In the genomic region with DNA sequence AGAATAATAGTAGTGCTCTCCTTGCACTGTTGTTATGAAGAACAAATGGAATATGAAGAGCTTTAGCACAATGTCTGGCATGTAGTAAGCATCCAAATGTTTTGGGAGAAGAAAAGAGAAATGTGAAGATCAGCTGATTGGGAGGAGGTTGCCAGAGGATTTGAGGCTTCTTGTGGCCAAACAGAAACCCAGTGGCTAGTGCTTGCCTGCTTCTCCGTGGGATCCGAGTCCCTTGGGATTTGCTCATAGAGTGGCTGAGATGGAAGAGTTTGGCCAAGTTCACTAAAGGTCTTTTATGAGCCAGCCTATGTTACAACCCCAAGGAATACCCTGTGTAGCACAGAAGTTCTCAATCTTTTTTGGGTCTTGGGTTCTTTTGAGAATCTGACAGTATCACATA, we compare ENCODE assay signal across 1 cellular context.
TF ChIP-seq lines count a peak whose summit lies in the region.

No MANE protein-coding gene starts in this region.

TF ChIP-seq in IMR-90, 13 proteins besides CTCF, POLR2A, EP300 and RAD21:
- TF ChIP-seq RCOR1 (IDR thresholded peaks at IDR 0.05; ENCODE audit: insufficient replicate concordance, low read length) (no peak), SMC3 (IDR thresholded peaks at IDR 0.05; ENCODE audit: low read depth, low read length) (no peak), BHLHE40 (IDR thresholded peaks at IDR 0.05; ENCODE audit: low read depth, low read length) (no peak), MAZ (IDR thresholded peaks at IDR 0.05; ENCODE audit: borderline replicate concordance, low read depth, low read length) (no peak), CHD1 (IDR thresholded peaks at IDR 0.05; ENCODE audit: low read depth, low read length) (no peak), RFX5 (IDR thresholded peaks at IDR 0.05; ENCODE audit: low read depth, low read length) (no peak), CEBPB (IDR thresholded peaks at IDR 0.05; ENCODE audit: low read depth, low read length) (no peak), MXI1 (IDR thresholded peaks at IDR 0.05; ENCODE audit: borderline replicate concordance, low read depth, low read length) (no peak), FOS (IDR thresholded peaks at IDR 0.05; ENCODE audit: low read depth, low read length) (no peak), NFE2L2 (IDR thresholded peaks at IDR 0.05; ENCODE audit: low read depth, low read length) (no peak), MAFK (IDR thresholded peaks at IDR 0.05; ENCODE audit: low read depth, low read length) (no peak)
- TF ChIP-seq, protein P1, sequence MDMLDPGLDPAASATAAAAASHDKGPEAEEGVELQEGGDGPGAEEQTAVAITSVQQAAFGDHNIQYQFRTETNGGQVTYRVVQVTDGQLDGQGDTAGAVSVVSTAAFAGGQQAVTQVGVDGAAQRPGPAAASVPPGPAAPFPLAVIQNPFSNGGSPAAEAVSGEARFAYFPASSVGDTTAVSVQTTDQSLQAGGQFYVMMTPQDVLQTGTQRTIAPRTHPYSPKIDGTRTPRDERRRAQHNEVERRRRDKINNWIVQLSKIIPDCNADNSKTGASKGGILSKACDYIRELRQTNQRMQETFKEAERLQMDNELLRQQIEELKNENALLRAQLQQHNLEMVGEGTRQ (IDR thresholded peaks at IDR 0.05; ENCODE audit: low read depth, low read length), result no peak
- TF ChIP-seq, protein P2, sequence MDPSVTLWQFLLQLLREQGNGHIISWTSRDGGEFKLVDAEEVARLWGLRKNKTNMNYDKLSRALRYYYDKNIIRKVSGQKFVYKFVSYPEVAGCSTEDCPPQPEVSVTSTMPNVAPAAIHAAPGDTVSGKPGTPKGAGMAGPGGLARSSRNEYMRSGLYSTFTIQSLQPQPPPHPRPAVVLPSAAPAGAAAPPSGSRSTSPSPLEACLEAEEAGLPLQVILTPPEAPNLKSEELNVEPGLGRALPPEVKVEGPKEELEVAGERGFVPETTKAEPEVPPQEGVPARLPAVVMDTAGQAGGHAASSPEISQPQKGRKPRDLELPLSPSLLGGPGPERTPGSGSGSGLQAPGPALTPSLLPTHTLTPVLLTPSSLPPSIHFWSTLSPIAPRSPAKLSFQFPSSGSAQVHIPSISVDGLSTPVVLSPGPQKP (IDR thresholded peaks at IDR 0.05; ENCODE audit: borderline replicate concordance, low read depth, low read length), result no peak
